Comparison of ENCODE assay signal across 1 cellular context in genomic region chr20:50673831-50674825, GRCh38.
TF ChIP-seq lines count a peak whose summit lies in the region.

No MANE protein-coding gene starts in this region.

TF ChIP-seq in Ishikawa, 13 proteins besides CTCF, POLR2A, EP300 and RAD21 (continued from another document):
- TF ChIP-seq, protein P1, sequence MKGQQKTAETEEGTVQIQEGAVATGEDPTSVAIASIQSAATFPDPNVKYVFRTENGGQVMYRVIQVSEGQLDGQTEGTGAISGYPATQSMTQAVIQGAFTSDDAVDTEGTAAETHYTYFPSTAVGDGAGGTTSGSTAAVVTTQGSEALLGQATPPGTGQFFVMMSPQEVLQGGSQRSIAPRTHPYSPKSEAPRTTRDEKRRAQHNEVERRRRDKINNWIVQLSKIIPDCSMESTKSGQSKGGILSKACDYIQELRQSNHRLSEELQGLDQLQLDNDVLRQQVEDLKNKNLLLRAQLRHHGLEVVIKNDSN (IDR thresholded peaks at IDR 0.05), result no peak
- TF ChIP-seq ZBTB7A (IDR thresholded peaks at IDR 0.05; ENCODE audit: low read depth) (no peak), FOXM1 (IDR thresholded peaks at IDR 0.05; ENCODE audit: borderline replicate concordance, low read depth) (no peak)
